Comparison of ENCODE assay signal across 5 cellular contexts in the genomic region with DNA sequence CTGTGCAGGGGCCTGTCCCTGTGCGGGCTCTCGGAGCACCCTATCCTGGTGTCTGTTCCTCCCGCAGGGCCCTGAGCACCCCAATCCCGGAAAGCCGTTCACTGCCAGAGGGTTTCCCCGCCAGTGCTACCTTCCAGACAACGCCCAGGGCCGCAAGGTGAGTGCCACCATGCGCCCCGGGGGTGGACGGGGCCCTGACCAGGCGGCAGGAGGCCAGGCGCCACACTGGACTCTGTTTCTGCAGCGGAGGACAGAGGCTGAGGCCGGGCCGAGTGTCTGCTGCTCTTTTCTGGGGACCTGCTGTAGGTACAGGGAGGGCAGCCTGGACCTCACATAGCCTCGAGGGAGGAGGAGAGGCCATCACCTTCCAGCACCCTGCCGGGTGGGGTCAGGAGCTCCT. TPM values are rescaled to one million over a fixed set of nuclear protein-coding genes. Genes with fewer than 3 reads are reported as not detected.
"Had no signal": no experiment of that assay in that cellular context is flagged by ENCODE, and none has a peak within 500 bp of the region (broad histone marks: within the 10 kb centered on the region; RNA-seq: fewer than 3 reads in every experiment).

No MANE protein-coding gene starts in this region.

RNA-seq across cellular contexts. Expression of a gene that starts 28.0 kb away (rescaled TPM):
- total RNA-seq: GM23338, H1, H9, HT-29, IMR-90 had no signal

RNA-seq across cellular contexts. Expression of a gene that starts 58.2 kb away (rescaled TPM):
- total RNA-seq: GM23338, H1, H9, HT-29, IMR-90 had no signal
